ENCODE assay signal across 8 cellular contexts in the genomic region with DNA sequence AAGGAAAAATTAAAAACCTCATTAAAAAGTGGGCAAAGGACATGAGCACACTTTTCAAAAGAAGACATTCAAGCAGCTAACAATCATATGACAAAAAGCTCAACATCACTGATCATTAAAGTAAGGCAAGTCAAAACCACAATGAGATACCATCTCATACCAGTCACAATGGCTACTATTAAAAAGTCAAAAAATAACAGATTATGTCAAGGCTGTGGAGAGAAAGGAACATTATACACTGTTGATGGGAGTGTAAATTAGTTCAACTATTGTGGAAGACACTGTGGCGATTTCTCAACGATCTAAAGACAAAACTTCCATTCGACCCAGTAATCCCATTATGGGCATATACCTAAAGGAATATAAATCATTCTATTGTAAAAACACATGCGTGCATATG.
"Had no signal": no experiment of that assay in that cellular context is flagged by ENCODE, and none has a peak within 500 bp of the region (broad histone marks: within the 10 kb centered on the region; RNA-seq: fewer than 3 reads in every experiment).

No MANE protein-coding gene starts in this region.

- FAIRE-seq: G401.6, GM12891, GM12892, GM18507, GM19239 had no signal

- H3K4me3 ChIP-seq: GM12878 had no signal

- DNase-seq: GDM1, GF-D8 had no signal

- ATAC-seq: GM12878 had no signal
